Comparison of ENCODE assay signal across 10 cellular contexts in the genomic region with DNA sequence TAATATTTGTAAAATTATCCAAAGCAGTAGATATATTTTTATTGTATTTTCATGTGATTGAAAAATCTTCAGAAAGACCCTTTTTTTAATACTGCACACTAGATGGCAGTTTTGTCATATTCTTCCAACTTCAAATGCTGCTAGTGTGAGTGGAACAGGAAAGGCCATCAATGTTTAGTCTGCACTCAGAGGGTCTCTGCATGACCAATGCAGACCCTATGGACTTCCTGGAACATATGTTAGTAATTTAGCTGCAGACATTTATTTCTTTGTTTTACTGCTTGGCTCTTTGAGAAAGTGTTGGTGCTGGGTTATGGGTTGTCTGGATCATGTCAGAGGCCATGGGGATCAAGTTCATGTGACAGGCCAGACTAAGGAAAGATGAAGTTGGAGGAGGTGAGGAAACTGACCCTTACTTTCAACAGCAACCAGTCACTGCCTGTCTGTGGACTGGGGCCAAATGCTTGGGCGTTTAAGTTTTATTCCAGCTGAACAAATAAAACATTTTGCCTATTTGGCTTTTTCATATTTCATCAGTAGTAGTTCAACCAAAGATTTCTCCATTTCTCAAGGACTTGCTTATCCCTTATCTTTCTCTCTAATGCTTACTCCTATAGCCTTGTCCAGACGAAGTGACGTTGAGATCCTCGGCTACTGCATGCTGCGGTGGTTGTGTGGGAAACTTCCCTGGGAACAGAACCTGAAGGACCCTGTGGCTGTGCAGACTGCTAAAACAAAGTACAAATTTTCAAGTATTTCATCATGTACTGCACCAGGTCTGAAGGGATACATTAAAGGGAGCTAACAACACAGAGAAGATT.
DNase-seq lines count a peak whose midpoint lies in the region; ATAC-seq and TF ChIP-seq lines count a peak whose summit lies in the region.
"Had no signal": no experiment of that assay in that cellular context is flagged by ENCODE, and none has a peak within 500 bp of the region (broad histone marks: within the 10 kb centered on the region; RNA-seq: fewer than 3 reads in every experiment).

No MANE protein-coding gene starts in this region.

- ATAC-seq in GM21723 (IDR thresholded peaks at IDR 0.05; ENCODE audit: unreplicated experiment), result no peak

- H3K36me3 ChIP-seq in Loucy (ENCODE audit: insufficient read depth, low read length), result peaks cover 17% of the 10 kb centered on the region; the same call in 1 of the 2 replicates

- H3K9me3 Mint-ChIP-seq in activated naive CD4-positive, alpha-beta T cell treated with anti-CD3 and anti-CD28 coated beads for 36 hours, result no peaks in the 10 kb centered on the region
- H3K9me3 Mint-ChIP-seq: activated T-helper 2 cell treated with anti-CD3 and anti-CD28 coated beads, Interferon-gamma antibody, Interleukin-2, Interleukin-4, amounts not matched to agents 10 μg/mL and 5 μg/mL and 100 μg/mL, durations not matched to agents 14 hours and 24 hours and 36 hours had no signal

- peaks cover 14% of the 10 kb centered on the region for H3K36me3 Mint-ChIP-seq in activated naive CD4-positive, alpha-beta T cell treated with anti-CD3 and anti-CD28 coated beads for 36 hours (ENCODE audit: low read depth)

- intact Hi-C loops in activated naive CD4-positive, alpha-beta T cell treated with anti-CD3 and anti-CD28 coated beads for 36 hours (cut with micrococcal nuclease), result loop anchor here (1.0 kb wide), 1 partner anchor 317 kb away; no protein-coding TSS in a partner anchor

- H3K4me2 ChIP-seq in Loucy (ENCODE audit: low read depth, low read length, poor library complexity, severe bottlenecking), result no peak overlapping the region

- DNase-seq in AG10803 (ENCODE audit: low read depth), result peak; percentile 35
- DNase-seq in cardiac fibroblast (ENCODE audit: low read depth in 2 of 2), result peak; percentile 62 to 80
- DNase-seq in medulla oblongata (ENCODE audit: extremely low spot score), result peak; percentile 67
- DNase-seq in SIG-M5 (lab: John Stamatoyannopoulos, UW), result no peak
- DNase-seq in activated CD8-positive, alpha-beta memory T cell treated with anti-CD3 and anti-CD28 coated beads, Interleukin-2, amount 50 U/mL, for 48 hours, result no peak
- no peak for DNase-seq in activated naive CD4-positive, alpha-beta T cell treated with anti-CD3 and anti-CD28 coated beads for 36 hours
- DNase-seq: kidney glomerular epithelial cell had no signal

- TF ChIP-seq CTCF in AG10803 (conservative IDR thresholded peaks at IDR 0.05; ENCODE audit: low read length), result peak; percentile 44
- peak; percentile 63 for TF ChIP-seq CTCF in Loucy (conservative IDR thresholded peaks at IDR 0.05; ENCODE audit: low read length)
- no peak for TF ChIP-seq CTCF in cardiac fibroblast (IDR thresholded peaks at IDR 0.05; ENCODE audit: low read depth, low read length)

- H3K4me3 ChIP-seq in AG10803 (ENCODE audit: low read length), result no peak overlapping the region
- H3K4me3 ChIP-seq in Loucy (ENCODE audit: low read length, poor library complexity, severe bottlenecking), result no peak overlapping the region
- H3K4me3 ChIP-seq in cardiac fibroblast (replicated peaks in 1 of 2; ENCODE audit: low read depth in 2 of 2, low read length in 2 of 2), result no peak overlapping the region

- H3F3A ChIP-seq in Loucy (ENCODE audit: low read depth), result no peaks in the 10 kb centered on the region

- no peaks in the 10 kb centered on the region for H3K27me3 ChIP-seq in Loucy (ENCODE audit: insufficient read depth, low read length, poor library complexity, severe bottlenecking)

- H3K27ac Mint-ChIP-seq in activated naive CD4-positive, alpha-beta T cell treated with anti-CD3 and anti-CD28 coated beads for 36 hours, result no peak overlapping the region
- H3K27ac Mint-ChIP-seq: activated T-helper 2 cell treated with anti-CD3 and anti-CD28 coated beads, Interferon-gamma antibody, Interleukin-2, Interleukin-4, amounts not matched to agents 10 μg/mL and 5 μg/mL and 100 μg/mL, durations not matched to agents 14 hours and 24 hours and 36 hours had no signal

- no peaks in the 10 kb centered on the region for H3K4me1 Mint-ChIP-seq in activated naive CD4-positive, alpha-beta T cell treated with anti-CD3 and anti-CD28 coated beads for 36 hours (ENCODE audit: low read depth)

- no peak overlapping the region for H3K9ac ChIP-seq in Loucy (ENCODE audit: low read depth, low read length, poor library complexity, severe bottlenecking)

- H3K4me3 Mint-ChIP-seq in activated naive CD4-positive, alpha-beta T cell treated with anti-CD3 and anti-CD28 coated beads for 36 hours, result no peak overlapping the region

- H2AFZ ChIP-seq in Loucy (ENCODE audit: low read length), result no peak overlapping the region

- H3K9me3 ChIP-seq in Loucy (ENCODE audit: insufficient read depth, low read depth, low read length), result no peaks in the 10 kb centered on the region

- CTCF ChIA-PET in activated naive CD4-positive, alpha-beta T cell treated with anti-CD3 and anti-CD28 coated beads for 36 hours (lab: Charles Lee), result interaction anchor here (1.2 kb wide), 1 partner anchor 11 kb away, joined by 3 read pairs; no protein-coding TSS in a partner anchor

- H3K27me3 Mint-ChIP-seq in activated naive CD4-positive, alpha-beta T cell treated with anti-CD3 and anti-CD28 coated beads for 36 hours (ENCODE audit: low read depth), result no peaks in the 10 kb centered on the region

- no peaks in the 10 kb centered on the region for H3K9me2 ChIP-seq in Loucy (replicated peaks; ENCODE audit: low read depth, low read length)

- no peaks in the 10 kb centered on the region for H3K79me2 ChIP-seq in Loucy (ENCODE audit: insufficient read depth, low read length)

- H3K4me1 ChIP-seq in Loucy (ENCODE audit: insufficient read depth, low read length, poor library complexity, severe bottlenecking), result no peaks in the 10 kb centered on the region

- no peaks in the 10 kb centered on the region for H4K20me1 ChIP-seq in Loucy (ENCODE audit: insufficient read depth, low read length, poor library complexity, severe bottlenecking)

Comparison
In these comparisons a context has a peak if more than half of its experiments do, and no peak if none do; other contexts are left out.
1. DNase-seq: peak in AG10803 (single experiment), cardiac fibroblast (2 of 2) and medulla oblongata (single experiment); none in SIG-M5 (single experiment), activated CD8-positive, alpha-beta memory T cell treated with anti-CD3 and anti-CD28 coated beads, Interleukin-2, amount 50 U/mL, for 48 hours (single experiment) and activated naive CD4-positive, alpha-beta T cell treated with anti-CD3 and anti-CD28 coated beads for 36 hours (single experiment).